Comparison of ENCODE assay signal across 1 cellular context in the genomic region with DNA sequence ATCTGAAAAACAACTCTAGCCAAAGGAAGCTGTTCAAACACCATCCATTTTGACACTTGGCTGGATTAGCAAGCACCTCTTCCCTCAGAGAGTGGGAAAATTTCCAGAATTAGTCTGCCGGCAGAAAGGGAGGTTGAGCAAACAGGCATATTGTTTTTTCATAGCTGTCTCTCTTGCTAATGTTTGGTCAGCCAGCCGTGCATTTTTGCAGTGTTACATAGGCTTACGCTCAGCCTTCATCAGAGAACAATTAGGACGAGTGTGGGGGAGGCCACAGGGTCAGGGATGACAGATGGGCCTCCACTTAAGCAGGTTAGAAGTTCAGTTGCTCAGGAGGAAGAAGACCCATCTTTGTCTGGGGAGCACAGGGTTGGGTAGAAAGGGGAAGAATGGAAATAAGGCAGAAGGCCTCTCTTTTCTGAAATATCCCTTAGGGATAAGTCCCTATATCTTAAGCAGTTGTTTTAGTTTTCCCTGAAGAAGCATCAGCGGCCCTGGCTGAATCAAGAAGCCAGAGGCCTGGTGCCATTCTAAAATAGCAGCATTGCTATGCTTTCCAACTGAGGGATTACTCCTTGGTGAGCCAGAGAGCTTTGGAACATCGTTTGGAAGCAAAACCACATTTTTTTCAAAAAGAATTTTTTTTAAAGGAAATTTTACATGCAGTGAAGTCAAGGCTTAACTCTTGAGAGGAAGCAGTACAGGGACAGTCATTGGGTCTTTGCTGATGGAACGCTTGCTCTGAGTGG.
TF ChIP-seq lines count a peak whose summit lies in the region.

No MANE protein-coding gene starts in this region.

TF ChIP-seq in HepG2, 621 proteins besides CTCF, POLR2A, EP300 and RAD21 (continued from another document):
- peak; percentile 52; the same call in 1 of the 2 replicates for TF ChIP-seq SOX5 (CRISPR knock-in tag; IDR thresholded peaks at IDR 0.05; ENCODE audit: borderline replicate concordance)
- no peak for TF ChIP-seq CHCHD3 (CRISPR knock-in tag; IDR thresholded peaks at IDR 0.05)
- TF ChIP-seq, protein P1, sequence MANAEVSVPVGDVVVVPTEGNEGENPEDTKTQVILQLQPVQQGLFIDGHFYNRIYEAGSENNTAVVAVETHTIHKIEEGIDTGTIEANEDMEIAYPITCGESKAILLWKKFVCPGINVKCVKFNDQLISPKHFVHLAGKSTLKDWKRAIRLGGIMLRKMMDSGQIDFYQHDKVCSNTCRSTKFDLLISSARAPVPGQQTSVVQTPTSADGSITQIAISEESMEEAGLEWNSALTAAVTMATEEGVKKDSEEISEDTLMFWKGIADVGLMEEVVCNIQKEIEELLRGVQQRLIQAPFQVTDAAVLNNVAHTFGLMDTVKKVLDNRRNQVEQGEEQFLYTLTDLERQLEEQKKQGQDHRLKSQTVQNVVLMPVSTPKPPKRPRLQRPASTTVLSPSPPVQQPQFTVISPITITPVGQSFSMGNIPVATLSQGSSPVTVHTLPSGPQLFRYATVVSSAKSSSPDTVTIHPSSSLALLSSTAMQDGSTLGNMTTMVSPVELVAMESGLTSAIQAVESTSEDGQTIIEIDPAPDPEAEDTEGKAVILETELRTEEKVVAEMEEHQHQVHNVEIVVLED (CRISPR knock-in tag; IDR thresholded peaks at IDR 0.05; ENCODE audit: borderline replicate concordance) = no peak
- peak; percentile 34; the same call in 1 of the 2 replicates for TF ChIP-seq RARA (CRISPR knock-in tag; IDR thresholded peaks at IDR 0.05)
- TF ChIP-seq ZNF33B (CRISPR knock-in tag; IDR thresholded peaks at IDR 0.05) = no peak
- no peak for TF ChIP-seq HNRNPLL (IDR thresholded peaks at IDR 0.05; ENCODE audit: low read depth, low read length, poor library complexity, severe bottlenecking)
- TF ChIP-seq, protein P2, sequence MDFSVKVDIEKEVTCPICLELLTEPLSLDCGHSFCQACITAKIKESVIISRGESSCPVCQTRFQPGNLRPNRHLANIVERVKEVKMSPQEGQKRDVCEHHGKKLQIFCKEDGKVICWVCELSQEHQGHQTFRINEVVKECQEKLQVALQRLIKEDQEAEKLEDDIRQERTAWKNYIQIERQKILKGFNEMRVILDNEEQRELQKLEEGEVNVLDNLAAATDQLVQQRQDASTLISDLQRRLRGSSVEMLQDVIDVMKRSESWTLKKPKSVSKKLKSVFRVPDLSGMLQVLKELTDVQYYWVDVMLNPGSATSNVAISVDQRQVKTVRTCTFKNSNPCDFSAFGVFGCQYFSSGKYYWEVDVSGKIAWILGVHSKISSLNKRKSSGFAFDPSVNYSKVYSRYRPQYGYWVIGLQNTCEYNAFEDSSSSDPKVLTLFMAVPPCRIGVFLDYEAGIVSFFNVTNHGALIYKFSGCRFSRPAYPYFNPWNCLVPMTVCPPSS (IDR thresholded peaks at IDR 0.05) = no peak
- TF ChIP-seq CREB1 (IDR thresholded peaks at IDR 0.05) = no peak
- TF ChIP-seq CREB1 (CRISPR knock-in tag; IDR thresholded peaks at IDR 0.05) = no peak
- TF ChIP-seq ZKSCAN5 (CRISPR knock-in tag; IDR thresholded peaks at IDR 0.05) = no peak
- TF ChIP-seq, protein P3, sequence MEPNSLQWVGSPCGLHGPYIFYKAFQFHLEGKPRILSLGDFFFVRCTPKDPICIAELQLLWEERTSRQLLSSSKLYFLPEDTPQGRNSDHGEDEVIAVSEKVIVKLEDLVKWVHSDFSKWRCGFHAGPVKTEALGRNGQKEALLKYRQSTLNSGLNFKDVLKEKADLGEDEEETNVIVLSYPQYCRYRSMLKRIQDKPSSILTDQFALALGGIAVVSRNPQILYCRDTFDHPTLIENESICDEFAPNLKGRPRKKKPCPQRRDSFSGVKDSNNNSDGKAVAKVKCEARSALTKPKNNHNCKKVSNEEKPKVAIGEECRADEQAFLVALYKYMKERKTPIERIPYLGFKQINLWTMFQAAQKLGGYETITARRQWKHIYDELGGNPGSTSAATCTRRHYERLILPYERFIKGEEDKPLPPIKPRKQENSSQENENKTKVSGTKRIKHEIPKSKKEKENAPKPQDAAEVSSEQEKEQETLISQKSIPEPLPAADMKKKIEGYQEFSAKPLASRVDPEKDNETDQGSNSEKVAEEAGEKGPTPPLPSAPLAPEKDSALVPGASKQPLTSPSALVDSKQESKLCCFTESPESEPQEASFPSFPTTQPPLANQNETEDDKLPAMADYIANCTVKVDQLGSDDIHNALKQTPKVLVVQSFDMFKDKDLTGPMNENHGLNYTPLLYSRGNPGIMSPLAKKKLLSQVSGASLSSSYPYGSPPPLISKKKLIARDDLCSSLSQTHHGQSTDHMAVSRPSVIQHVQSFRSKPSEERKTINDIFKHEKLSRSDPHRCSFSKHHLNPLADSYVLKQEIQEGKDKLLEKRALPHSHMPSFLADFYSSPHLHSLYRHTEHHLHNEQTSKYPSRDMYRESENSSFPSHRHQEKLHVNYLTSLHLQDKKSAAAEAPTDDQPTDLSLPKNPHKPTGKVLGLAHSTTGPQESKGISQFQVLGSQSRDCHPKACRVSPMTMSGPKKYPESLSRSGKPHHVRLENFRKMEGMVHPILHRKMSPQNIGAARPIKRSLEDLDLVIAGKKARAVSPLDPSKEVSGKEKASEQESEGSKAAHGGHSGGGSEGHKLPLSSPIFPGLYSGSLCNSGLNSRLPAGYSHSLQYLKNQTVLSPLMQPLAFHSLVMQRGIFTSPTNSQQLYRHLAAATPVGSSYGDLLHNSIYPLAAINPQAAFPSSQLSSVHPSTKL (CRISPR knock-in tag; IDR thresholded peaks at IDR 0.05) = 0 out of 2 replicates have a peak, but pooled peaks have one; percentile 10
- TF ChIP-seq TAF15 (IDR thresholded peaks at IDR 0.05; ENCODE audit: low read depth, low read length, poor library complexity, severe bottlenecking) = no peak
- TF ChIP-seq SOX13 (IDR thresholded peaks at IDR 0.05) = no peak
- peak in 1 of 2 experiments; percentile 75; a peak in 2 of 4 replicates for TF ChIP-seq SOX13 (CRISPR knock-in tag; conservative IDR thresholded peaks at IDR 0.05 in 1 of 2, IDR thresholded peaks at IDR 0.05 in 1 of 2)
- TF ChIP-seq MYC (CRISPR knock-in tag; IDR thresholded peaks at IDR 0.05; ENCODE audit: borderline replicate concordance) = no peak
- TF ChIP-seq, protein P4, sequence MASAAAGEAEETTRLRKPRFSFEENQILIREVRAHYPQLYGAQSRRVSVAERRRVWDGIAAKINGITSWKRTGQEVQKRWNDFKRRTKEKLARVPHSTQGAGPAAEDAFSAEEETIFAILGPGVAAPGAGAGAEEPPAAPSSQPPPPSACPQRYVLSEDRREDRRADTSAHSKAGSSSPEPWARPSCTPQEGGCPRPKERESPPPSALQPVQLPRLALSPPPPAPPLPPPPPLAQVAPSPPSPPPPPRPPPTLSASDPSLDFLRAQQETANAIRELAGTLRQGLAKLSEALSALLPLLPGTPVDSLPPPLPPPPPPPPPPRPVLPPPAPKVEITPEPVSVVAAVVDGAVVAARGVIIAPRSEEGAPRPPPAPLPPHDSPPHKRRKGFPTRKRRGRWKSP (CRISPR knock-in tag; IDR thresholded peaks at IDR 0.05) = no peak
